ENCODE assay signal across 5 cellular contexts in genomic region chr10:43330049-43330823, GRCh38. TPM values are rescaled to one million over a fixed set of nuclear protein-coding genes. Genes with fewer than 3 reads are reported as not detected.
"Had no signal": no experiment of that assay in that cellular context is flagged by ENCODE, and none has a peak within 500 bp of the region (broad histone marks: within the 10 kb centered on the region; RNA-seq: fewer than 3 reads in every experiment).

No MANE protein-coding gene starts in this region.

RNA-seq across cellular contexts. Expression of gene FXYD4, which starts 41.2 kb away (rescaled TPM):
- total RNA-seq: GM23338, H1, H9, HT-29 had no signal
- polyA plus RNA-seq: GM23338, H1, IgD-negative memory B cell had no signal
